Comparison of ENCODE assay signal across 15 cellular contexts in genomic region chr4:154033921-154034320, GRCh38.
DNase-seq lines count a peak whose midpoint lies in the region; ATAC-seq and TF ChIP-seq lines count a peak whose summit lies in the region.
"Had no signal": no experiment of that assay in that cellular context is flagged by ENCODE, and none has a peak within 500 bp of the region (broad histone marks: within the 10 kb centered on the region; RNA-seq: fewer than 3 reads in every experiment).

No MANE protein-coding gene starts in this region.

- H4K91ac ChIP-seq in trophoblast cell (ENCODE audit: low read depth, low read length): no peak overlapping the region

- H3K14ac ChIP-seq in trophoblast cell (ENCODE audit: low read length): peak overlapping the region; percentile 46

- H3K27ac ChIP-seq in trophoblast cell (ENCODE audit: low read depth, low read length) (no peak overlapping the region), foreskin keratinocyte (no peak overlapping the region)

- no peak overlapping the region for H2BK120ac ChIP-seq in trophoblast cell (ENCODE audit: insufficient read depth, low read length, poor library complexity)

- no peak overlapping the region for H2BK5ac ChIP-seq in trophoblast cell (ENCODE audit: low read depth, low read length, poor library complexity)

- no peaks in the 10 kb centered on the region for H3K79me2 ChIP-seq in trophoblast cell (ENCODE audit: control insufficient read depth, insufficient read depth, low read length, poor library complexity)

- H3K4me1 ChIP-seq in trophoblast cell (ENCODE audit: control insufficient read depth in 1 of 2, insufficient read depth in 2 of 2, low read length in 2 of 2): no peaks in the 10 kb centered on the region
- H3K4me1 ChIP-seq in foreskin keratinocyte: no peaks in the 10 kb centered on the region
- H3K4me1 ChIP-seq: BE2C, Caco-2, HAP-1 had no signal

- no peak overlapping the region for H3K23ac ChIP-seq in trophoblast cell (ENCODE audit: low read length)

- no peak overlapping the region for H2AK5ac ChIP-seq in trophoblast cell (ENCODE audit: low read length)

- TF ChIP-seq CTCF in NB4 (IDR thresholded peaks at IDR 0.05; ENCODE audit: low read depth, low read length) (no peak), foreskin keratinocyte (conservative IDR thresholded peaks at IDR 0.05) (no peak)

- no peak overlapping the region for H3K9ac ChIP-seq in trophoblast cell (ENCODE audit: low read length)

- H3K18ac ChIP-seq in trophoblast cell (ENCODE audit: low read length): no peak overlapping the region

- no peak for ATAC-seq in foreskin keratinocyte
- ATAC-seq: HepG2 had no signal

- no peaks in the 10 kb centered on the region for H3K36me3 ChIP-seq in trophoblast cell (ENCODE audit: control insufficient read depth in 1 of 2, insufficient read depth in 2 of 2, low read length in 2 of 2)
- H3K36me3 ChIP-seq: BE2C, HAP-1 had no signal

- no peak overlapping the region for H2BK12ac ChIP-seq in trophoblast cell (ENCODE audit: low read length)

- no CpG with 5 or more reads among the region's 3 CpGs for WGBS in trophoblast cell (ENCODE audit: extremely low coverage, insufficient coverage, insufficient read length)

- H3K4me3 ChIP-seq in NB4 (ENCODE audit: low read depth, low read length) (no peak overlapping the region), trophoblast cell (ENCODE audit: low read depth, low read length) (no peak overlapping the region)
- H3K4me3 ChIP-seq: HAP-1 had no signal

- H3K79me1 ChIP-seq in trophoblast cell (ENCODE audit: low read length): no peaks in the 10 kb centered on the region

- H3K9me3 ChIP-seq in trophoblast cell (ENCODE audit: insufficient read depth, low read depth, low read length): no peaks in the 10 kb centered on the region
- H3K9me3 ChIP-seq: BE2C, Caco-2, HAP-1 had no signal

- no peak for TF ChIP-seq POLR2A in NB4 (IDR thresholded peaks at IDR 0.05; ENCODE audit: extremely low read depth, insufficient read length)

- H4K12ac ChIP-seq in trophoblast cell (ENCODE audit: low read depth, low read length): no peak overlapping the region

- no peak overlapping the region for H3K4ac ChIP-seq in trophoblast cell (ENCODE audit: low read depth, low read length)

- H4K8ac ChIP-seq in trophoblast cell (ENCODE audit: low read depth, low read length): no peak overlapping the region

- no peak overlapping the region for H3K4me2 ChIP-seq in trophoblast cell (ENCODE audit: low read length)

- H2AFZ ChIP-seq in trophoblast cell (ENCODE audit: insufficient read depth, low read length, poor library complexity): no peak overlapping the region

- no peaks in the 10 kb centered on the region for H3K27me3 ChIP-seq in trophoblast cell (ENCODE audit: insufficient read depth, low read length)
- H3K27me3 ChIP-seq in foreskin keratinocyte: no peaks in the 10 kb centered on the region
- H3K27me3 ChIP-seq: BE2C had no signal

- DNase-seq in NB4 (ENCODE audit: low read depth) (peak; percentile 3), NOMO-1 treated with dmso at 0.1 percent for 144 hours (lab: John Stamatoyannopoulos, UW; ENCODE audit: unreplicated experiment) (peak; percentile 37), SKM-1 (lab: John Stamatoyannopoulos, UW; ENCODE audit: unreplicated experiment) (peak; percentile 22), trophoblast cell (no peak), COLO668 (lab: John Stamatoyannopoulos, UW; ENCODE audit: unreplicated experiment) (no peak), foreskin keratinocyte (no peak)
- DNase-seq in activated naive CD4-positive, alpha-beta T cell treated with anti-CD3 and anti-CD28 coated beads, Interleukin-2, amount 50 U/mL, for 16 hours: no peak
- DNase-seq: ACHN; BE2C; C1 segment of cervical spinal cord; Caco-2; CD4-positive, CD25-positive, alpha-beta regulatory T cell; CD8-positive, alpha-beta memory T cell had no signal

Comparison
In these comparisons a context has a peak if more than half of its experiments do, and no peak if none do; other contexts are left out.
1. DNase-seq: peak in NB4 (single experiment), NOMO-1 treated with dmso at 0.1 percent for 144 hours (single experiment) and SKM-1 (single experiment); none in trophoblast cell (0 of 2), COLO668 (single experiment), foreskin keratinocyte (0 of 2) and activated naive CD4-positive, alpha-beta T cell treated with anti-CD3 and anti-CD28 coated beads, Interleukin-2, amount 50 U/mL, for 16 hours (single experiment).